Comparison of ENCODE assay signal across 8 cellular contexts in genomic region chr2:46010925-46011490, GRCh38.
DNase-seq lines count a peak whose midpoint lies in the region; ATAC-seq and TF ChIP-seq lines count a peak whose summit lies in the region.

No MANE protein-coding gene starts in this region.

- peak overlapping the region; percentile 2 for H3K27ac Mint-ChIP-seq in activated CD4-positive, alpha-beta memory T cell treated with anti-CD3 and anti-CD28 coated beads, Interleukin-2, amount 10 ng/mL, durations not matched to agents 7 days and 5 days
- H3K27ac Mint-ChIP-seq in activated CD4-positive, alpha-beta memory T cell treated with anti-CD3 and anti-CD28 coated beads for 36 hours: no peak overlapping the region

- H3K27me3 ChIP-seq in adipocyte (replicated peaks; ENCODE audit: control insufficient read depth, insufficient read depth, low read length) (no peaks in the 10 kb centered on the region), stomach (no peaks in the 10 kb centered on the region)

- peaks cover 28% of the 10 kb centered on the region for H3K36me3 Mint-ChIP-seq in activated CD4-positive, alpha-beta memory T cell treated with anti-CD3 and anti-CD28 coated beads, Interleukin-2, amount 10 ng/mL, durations not matched to agents 7 days and 5 days (ENCODE audit: low read depth)
- peaks cover 10% of the 10 kb centered on the region for H3K36me3 Mint-ChIP-seq in activated CD4-positive, alpha-beta memory T cell treated with anti-CD3 and anti-CD28 coated beads for 36 hours

- peak; percentile 55 for ATAC-seq in left ventricle myocardium superior
- no peak for ATAC-seq in HG03354 (IDR thresholded peaks at IDR 0.05; ENCODE audit: poor library complexity, severe bottlenecking, unreplicated experiment)

- H3K9ac ChIP-seq in adipocyte (ENCODE audit: low read length): no peak overlapping the region

- intact Hi-C loops in activated CD4-positive, alpha-beta memory T cell treated with anti-CD3 and anti-CD28 coated beads for 36 hours (cut with micrococcal nuclease): loop anchor here (1.0 to 5.0 kb wide), 4 partner anchors 36 to 450 kb away; partner anchors contain the start of gene EPAS1
- intact Hi-C loops in left ventricle myocardium superior (cut with micrococcal nuclease) (loop anchor here (10.0 kb wide), 1 partner anchor 354 kb away; no protein-coding TSS in a partner anchor), stomach (cut with DNase I; ENCODE audit: low total_unique reads) (no loop called here)

- no peaks in the 10 kb centered on the region for H3K9me3 ChIP-seq in adipocyte (ENCODE audit: control insufficient read depth, low read length)
- H3K9me3 ChIP-seq in stomach: no peaks in the 10 kb centered on the region

- CTCF ChIA-PET in activated CD4-positive, alpha-beta memory T cell treated with anti-CD3 and anti-CD28 coated beads, Interleukin-2, amount 10 ng/mL, durations not matched to agents 7 days and 5 days (lab: Charles Lee): interaction anchor here (0.8 to 2.1 kb wide), 13 partner anchors 9 to 639 kb away, joined by 3 to 19 read pairs (median 5); no protein-coding TSS in a partner anchor
- CTCF ChIA-PET in activated CD4-positive, alpha-beta memory T cell treated with anti-CD3 and anti-CD28 coated beads for 36 hours (lab: Charles Lee): interaction anchor here (0.7 to 2.3 kb wide), 22 partner anchors 9 to 544 kb away, joined by 3 to 26 read pairs (median 4); no protein-coding TSS in a partner anchor

- TF ChIP-seq CTCF in stomach (IDR thresholded peaks at IDR 0.05): peak in 5 of 7 experiments; percentile 37 to 79 (median 64)

- H3K9me3 Mint-ChIP-seq in activated CD4-positive, alpha-beta memory T cell treated with anti-CD3 and anti-CD28 coated beads, Interleukin-2, amount 10 ng/mL, durations not matched to agents 7 days and 5 days: no peaks in the 10 kb centered on the region
- no peaks in the 10 kb centered on the region for H3K9me3 Mint-ChIP-seq in activated CD4-positive, alpha-beta memory T cell treated with anti-CD3 and anti-CD28 coated beads for 36 hours

- no peak overlapping the region for H3K4me3 ChIP-seq in adipocyte (ENCODE audit: low read length)
- H3K4me3 ChIP-seq in stomach: no peak overlapping the region

- H3K4me3 Mint-ChIP-seq in activated CD4-positive, alpha-beta memory T cell treated with anti-CD3 and anti-CD28 coated beads, Interleukin-2, amount 10 ng/mL, durations not matched to agents 7 days and 5 days: no peak overlapping the region
- H3K4me3 Mint-ChIP-seq in activated CD4-positive, alpha-beta memory T cell treated with anti-CD3 and anti-CD28 coated beads for 36 hours: no peak overlapping the region

- H3K27me3 Mint-ChIP-seq in activated CD4-positive, alpha-beta memory T cell treated with anti-CD3 and anti-CD28 coated beads, Interleukin-2, amount 10 ng/mL, durations not matched to agents 7 days and 5 days: no peaks in the 10 kb centered on the region
- no peaks in the 10 kb centered on the region for H3K27me3 Mint-ChIP-seq in activated CD4-positive, alpha-beta memory T cell treated with anti-CD3 and anti-CD28 coated beads for 36 hours

- POLR2A ChIA-PET in activated CD4-positive, alpha-beta memory T cell treated with anti-CD3 and anti-CD28 coated beads, Interleukin-2, amount 10 ng/mL, durations not matched to agents 7 days and 5 days (lab: Charles Lee): interaction anchor here (1.3 to 1.5 kb wide), 2 partner anchors 8 to 353 kb away, joined by 4 to 5 read pairs; no protein-coding TSS in a partner anchor
- POLR2A ChIA-PET in activated CD4-positive, alpha-beta memory T cell treated with anti-CD3 and anti-CD28 coated beads for 36 hours (lab: Charles Lee): no interaction called here

- peak; percentile 10 for DNase-seq in activated CD4-positive, alpha-beta memory T cell treated with anti-CD3 and anti-CD28 coated beads, Interleukin-2, amount 10 ng/mL, durations not matched to agents 7 days and 5 days
- DNase-seq in activated CD4-positive, alpha-beta memory T cell treated with anti-CD3 and anti-CD28 coated beads for 36 hours: no peak
- DNase-seq in NCI-H1694 (lab: John Stamatoyannopoulos, UW) (peak; percentile 56), adipocyte (ENCODE audit: low read depth) (peak; percentile 85), left ventricle myocardium superior (no peak), stomach (no peak), COLO668 (lab: John Stamatoyannopoulos, UW; ENCODE audit: unreplicated experiment) (no peak)

- TF ChIP-seq POLR2A in stomach (IDR thresholded peaks at IDR 0.05): no peak

- peaks cover 12% of the 10 kb centered on the region for H3K4me1 ChIP-seq in adipocyte (ENCODE audit: control insufficient read depth, insufficient read depth, low read length)
- H3K4me1 ChIP-seq in stomach: peaks cover 0 to 14% (median 6%) of the 10 kb centered on the region in 4 donors

- WGBS in stomach, 5 donors: 30 to 35% (median 31%) methylated on average over 3 of the region's 3 CpGs

- peaks cover 54% of the 10 kb centered on the region for H3K4me1 Mint-ChIP-seq in activated CD4-positive, alpha-beta memory T cell treated with anti-CD3 and anti-CD28 coated beads, Interleukin-2, amount 10 ng/mL, durations not matched to agents 7 days and 5 days
- H3K4me1 Mint-ChIP-seq in activated CD4-positive, alpha-beta memory T cell treated with anti-CD3 and anti-CD28 coated beads for 36 hours (ENCODE audit: low read depth): peaks cover 11% of the 10 kb centered on the region

- H3K27ac ChIP-seq in stomach: peak overlapping the region in 2 of 5 donors; percentile 21 to 56

- TF ChIP-seq EP300 in stomach (IDR thresholded peaks at IDR 0.05): no peak

- H3K36me3 ChIP-seq in adipocyte (ENCODE audit: control insufficient read depth, insufficient read depth, low read length, severe bottlenecking) (peaks cover 38% of the 10 kb centered on the region), stomach (peaks cover 10 to 60% (median 40%) of the 10 kb centered on the region in 4 donors)

Comparison
In these comparisons a context has a peak if more than half of its experiments do, and no peak if none do; other contexts are left out.
1. DNase-seq: peak in activated CD4-positive, alpha-beta memory T cell treated with anti-CD3 and anti-CD28 coated beads, Interleukin-2, amount 10 ng/mL, durations not matched to agents 7 days and 5 days (single experiment), NCI-H1694 (single experiment) and adipocyte (single experiment); none in activated CD4-positive, alpha-beta memory T cell treated with anti-CD3 and anti-CD28 coated beads for 36 hours (single experiment), left ventricle myocardium superior (single experiment), stomach (single experiment) and COLO668 (single experiment).